19 cellular contexts compared by ENCODE assay signal in genomic region chr7:157621131-157621681, GRCh38.
"Had no signal": no experiment of that assay in that cellular context is flagged by ENCODE, and none has a peak within 500 bp of the region (broad histone marks: within the 10 kb centered on the region; RNA-seq: fewer than 3 reads in every experiment).

No MANE protein-coding gene starts in this region.

- H3K27ac ChIP-seq: ascending aorta, coronary artery, left ventricle myocardium inferior, pancreas, tibial artery, uterus had no signal

- H3K4me1 ChIP-seq: ascending aorta, left ventricle myocardium inferior, pancreas, tibial artery, uterus had no signal

- H3K4me3 ChIP-seq: ascending aorta, coronary artery, left ventricle myocardium inferior, pancreas, tibial artery, uterus had no signal

- H3K9me3 ChIP-seq: ascending aorta, left ventricle myocardium inferior, pancreas, uterus had no signal

- H3K27me3 ChIP-seq: ascending aorta, pancreas, tibial artery, uterus had no signal

- DNase-seq: activated CD4-positive, CD25-positive, alpha-beta regulatory T cell; activated CD8-positive, alpha-beta T cell treated with anti-CD3 and anti-CD28 coated beads, Interleukin-2, amount 10 ng/mL, durations not matched to agents 7 days and 5 days; activated effector memory CD4-positive, alpha-beta T cell treated with Interleukin-2 at 50 U/mL for 16 hours; activated T-cell treated with anti-CD3 and anti-CD28 coated beads, Interleukin-2, amount 50 U/mL, for 4 hours; foreskin melanocyte; glutamatergic neuron; hippocampal formation; left ventricle myocardium inferior; stimulated activated CD4-positive, alpha-beta T cell treated with anti-CD3 and anti-CD28 coated beads, Interleukin-1b, Interleukin-23, amount 100 ng/mL, for 48 hours; stimulated activated CD8-positive, alpha-beta memory T cell treated with anti-CD3 and anti-CD28 coated beads, Interleukin-4, amount 100 ng/mL, for 48 hours; substantia nigra; T-helper 1 cell; T1000; tibial artery; uterus had no signal

- H3K36me3 ChIP-seq: ascending aorta, left ventricle myocardium inferior, pancreas, tibial artery, uterus had no signal

- ATAC-seq: activated CD8-positive, alpha-beta T cell treated with anti-CD3 and anti-CD28 coated beads, Interleukin-2, amount 10 ng/mL, durations not matched to agents 7 days and 5 days; pancreas had no signal

- FAIRE-seq: keratinocyte, pancreas had no signal
